In genomic region chr12:6788972-6789905, GRCh38 we compare ENCODE assay signal across 9 cellular contexts. TPM values are rescaled to one million over a fixed set of nuclear protein-coding genes. Genes with fewer than 3 reads are reported as not detected.
DNase-seq lines count a peak whose midpoint lies in the region; ATAC-seq and TF ChIP-seq lines count a peak whose summit lies in the region.
"Had no signal": no experiment of that assay in that cellular context is flagged by ENCODE, and none has a peak within 500 bp of the region (broad histone marks: within the 10 kb centered on the region; RNA-seq: fewer than 3 reads in every experiment).

Gene CD4, plus strand, starts transcription at chr12:6789528. Its CDS starts 10,611 bp downstream, at chr12:6800139.

- H3K4me2 ChIP-seq in fibroblast of lung (ENCODE audit: extremely low read depth, insufficient read depth, low read length): peak within 1 kb of the TSS; percentile 59

- H3K4me3 ChIP-seq in fibroblast of lung (replicated peaks in 1 of 4; ENCODE audit: control extremely low read depth in 1 of 4, insufficient read depth in 1 of 4, low read depth in 3 of 4, low read length in 4 of 4): peak within 1 kb of the TSS; percentile 38 to 60 (median 52)
- H3K4me3 ChIP-seq in gastrocnemius medialis: peak within 1 kb of the TSS in 1 of 4 donors; percentile 20

- no peak for TF ChIP-seq CTCF in fibroblast of lung (conservative IDR thresholded peaks at IDR 0.05 in 1 of 2, IDR thresholded peaks at IDR 0.05 in 1 of 2; ENCODE audit: low read depth in 1 of 2, low read length in 2 of 2)
- TF ChIP-seq CTCF in gastrocnemius medialis (IDR thresholded peaks at IDR 0.05 in 4 of 5, conservative IDR thresholded peaks at IDR 0.05 in 1 of 5): no peak

- H3K9me3 ChIP-seq in fibroblast of lung (ENCODE audit: control insufficient read depth, insufficient read depth, low read depth, low read length): no peaks in the 10 kb centered on the region
- H3K9me3 ChIP-seq in gastrocnemius medialis: no peaks in the 10 kb centered on the region

- peaks cover 23% of the 10 kb centered on the region for H3K79me2 ChIP-seq in fibroblast of lung (ENCODE audit: control insufficient read depth, insufficient read depth, low read length)

- ATAC-seq in activated CD4-positive, CD25-positive, alpha-beta regulatory T cell treated with anti-CD3 and anti-CD28 coated beads, Interleukin-2, amount 50 U/mL, for 24 hours: peak; percentile 69 to 71
- ATAC-seq in gastrocnemius medialis (peak in 1 of 2 donors; percentile 21), GM18520 (IDR thresholded peaks at IDR 0.05; ENCODE audit: unreplicated experiment) (no peak), GM19351 (IDR thresholded peaks at IDR 0.05; ENCODE audit: unreplicated experiment) (no peak), HG02870 (IDR thresholded peaks at IDR 0.05; ENCODE audit: unreplicated experiment) (no peak)
- ATAC-seq: Panc1 had no signal

- H3K27me3 ChIP-seq in fibroblast of lung (ENCODE audit: control insufficient read depth, insufficient read depth, low read length): no peaks in the 10 kb centered on the region
- no peaks in the 10 kb centered on the region for H3K27me3 ChIP-seq in gastrocnemius medialis

- H3K36me3 ChIP-seq in fibroblast of lung (ENCODE audit: control insufficient read depth, insufficient read depth, low read length) (peaks cover 2% of the 10 kb centered on the region), gastrocnemius medialis (no peaks in the 10 kb centered on the region)

- peak within 1 kb of the TSS; percentile 44 for H3K9ac ChIP-seq in fibroblast of lung (ENCODE audit: insufficient read depth, low read length)

- H3K4me1 ChIP-seq in fibroblast of lung (ENCODE audit: control insufficient read depth, extremely low read depth, insufficient read depth, low read length) (peaks cover 3% of the 10 kb centered on the region), gastrocnemius medialis (no peaks in the 10 kb centered on the region)

- H2AFZ ChIP-seq in fibroblast of lung (ENCODE audit: low read length): peak within 1 kb of the TSS; percentile 74

- in situ Hi-C loops in gastrocnemius medialis (cut with MboI; ENCODE audit: low sequenced_read_pairs in 4 of 4): no loop called here

- DNase-seq in CMK (ENCODE audit: low read depth) (peak; percentile 82), fibroblast of lung (ENCODE audit: low read depth in 2 of 2) (peak in 1 of 2 donors; percentile 50), gastrocnemius medialis (peak; percentile 39 to 51), kidney glomerular epithelial cell (lab: John Stamatoyannopoulos, UW) (no peak)

- intact Hi-C loops in gastrocnemius medialis (cut with DNase I; ENCODE audit: low total_unique reads): no loop called here

- H4K20me1 ChIP-seq in fibroblast of lung (ENCODE audit: control insufficient read depth, extremely low read depth, insufficient read depth, low read length): no peaks in the 10 kb centered on the region

- peak in 1 of 2 donors; percentile 30 for TF ChIP-seq POLR2A in gastrocnemius medialis (IDR thresholded peaks at IDR 0.05)

- peak within 1 kb of the TSS; percentile 74 for H3K27ac ChIP-seq in fibroblast of lung (ENCODE audit: insufficient read depth, low read length)
- no peak within 1 kb of the TSS for H3K27ac ChIP-seq in gastrocnemius medialis

RNA-seq across cellular contexts. Expression of gene CD4, which starts in this region (rescaled TPM):
- 14.4 and 27.2 TPM in 2 replicates for total RNA-seq in fibroblast of lung
- polyA plus RNA-seq in fibroblast of lung: 50.8 and 152 TPM in 2 replicates
- 53.8 and 172 TPM in 2 replicates for polyA plus RNA-seq in fibroblast of lung (2012)
- polyA minus RNA-seq in fibroblast of lung (ENCODE audit: low replicate concordance): 75.4 and 190 TPM in 2 replicates
- 10 to 100 TPM in 1 of 4 donors, 1 to 10 TPM in 3; 1.8 to 12.9 (median 3.8) TPM for total RNA-seq in gastrocnemius medialis

Comparison
In these comparisons a context has a peak if more than half of its experiments do, and no peak if none do; other contexts are left out.
1. ATAC-seq: peak in activated CD4-positive, CD25-positive, alpha-beta regulatory T cell treated with anti-CD3 and anti-CD28 coated beads, Interleukin-2, amount 50 U/mL, for 24 hours (2 of 2); none in GM18520 (single experiment), GM19351 (single experiment) and HG02870 (single experiment).